ENCODE assay signal across 1 cellular context in the genomic region with DNA sequence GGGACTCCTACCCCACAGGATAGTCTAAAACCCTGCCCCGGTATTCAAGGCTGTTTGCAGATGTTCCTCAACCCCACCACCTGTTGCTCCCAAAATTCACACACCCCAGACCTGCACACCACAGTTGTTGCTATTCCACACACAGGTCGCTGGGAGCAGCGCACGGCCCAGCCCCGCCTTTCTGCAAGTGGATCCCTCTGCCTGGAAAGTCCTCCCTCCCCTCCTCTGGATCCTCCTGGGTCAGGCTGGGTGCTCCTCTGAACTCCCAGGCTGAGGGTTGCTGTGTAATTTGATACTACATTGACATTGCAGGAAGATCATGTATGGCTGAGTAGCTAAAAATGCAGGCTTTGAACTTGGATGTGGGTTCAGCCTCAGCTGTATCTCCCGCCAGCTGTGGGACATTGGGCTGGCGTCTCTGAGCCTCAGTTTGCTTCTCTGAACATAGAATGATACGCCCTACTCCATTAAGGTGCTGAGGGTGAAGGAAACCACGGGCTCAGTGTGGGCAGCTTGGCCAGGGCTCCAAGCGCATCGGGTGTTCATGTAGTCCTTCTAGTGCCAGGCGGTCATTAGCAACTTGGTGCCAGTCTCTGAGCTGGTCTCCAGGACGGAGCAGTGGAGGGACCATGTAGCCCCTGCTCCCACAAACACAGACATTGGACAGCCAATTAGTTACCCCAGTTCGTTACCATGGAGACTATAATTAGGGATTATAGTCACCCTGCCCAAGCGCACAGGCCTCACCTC.
TF ChIP-seq lines count a peak whose summit lies in the region.

No MANE protein-coding gene starts in this region.

TF ChIP-seq in H1, 55 proteins besides CTCF, POLR2A, EP300 and RAD21:
- TF ChIP-seq NANOG (IDR thresholded peaks at IDR 0.05; ENCODE audit: insufficient read depth, low read depth, low read length, poor library complexity, severe bottlenecking) (no peak), KDM1A (IDR thresholded peaks at IDR 0.05; ENCODE audit: borderline replicate concordance, low read length) (peak; percentile 50; the same call in 1 of the 2 replicates)
